8 cellular contexts compared by ENCODE assay signal in the genomic region with DNA sequence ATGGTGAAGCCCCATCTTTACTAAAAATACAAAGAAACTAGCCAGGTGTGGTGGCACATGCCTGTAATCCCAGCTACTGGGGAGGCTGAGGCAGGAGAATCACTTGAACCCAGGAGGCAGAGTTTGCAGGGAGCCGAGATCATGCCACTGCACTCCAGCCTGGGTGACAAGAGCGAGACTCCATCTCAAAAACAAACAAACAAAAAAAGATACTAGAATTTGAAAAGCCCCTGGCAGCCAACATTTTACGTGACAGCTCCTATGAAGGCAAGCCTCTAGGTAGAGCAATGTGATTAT.
DNase-seq lines count a peak whose midpoint lies in the region; TF ChIP-seq lines count a peak whose summit lies in the region.
"Not testable (repeated sequence)": the region's sequence is repeated elsewhere in the genome, so short reads cannot be mapped to it uniquely, and the experiment has no call there.

No MANE protein-coding gene starts in this region.

- H4K20me1 ChIP-seq in OCI-LY1 (ENCODE audit: insufficient read depth, low read length), result not testable (repeated sequence)

- 79 to 85% methylated on average over 2 of the region's 3 CpGs for WGBS in mesodermal cell (ENCODE audit: insufficient coverage in 2 of 2), 2 experiments

- not testable (repeated sequence) for H3K79me2 ChIP-seq in OCI-LY1 (ENCODE audit: insufficient read depth, low read length)

- POLR2A ChIA-PET in HEK293 (lab: Yijun Ruan, JAX), result not testable (repeated sequence)

- peak overlapping the region; percentile 13; the same call in 1 of the 2 replicates for H3K4me2 ChIP-seq in OCI-LY1 (ENCODE audit: low read length)

- H3K27me3 ChIP-seq in OCI-LY1 (ENCODE audit: insufficient read depth, low read length); endocrine pancreas (ENCODE audit: control insufficient read depth, insufficient read depth, low read length); cardiac muscle cell; vagina: not testable (repeated sequence)

- TF ChIP-seq POLR2A in vagina (IDR thresholded peaks at IDR 0.05), result not testable (repeated sequence)

- H3K27ac Mint-ChIP-seq in stimulated activated naive CD8-positive, alpha-beta T cell treated with anti-CD3 and anti-CD28 coated beads, Interleukin-15, Interleukin-2, amounts not matched to agents 100 ng/mL and 50 ng/mL, for 24 hours, result peak overlapping the region; percentile 2

- H2AFZ ChIP-seq in OCI-LY1 (ENCODE audit: low read length), result not testable (repeated sequence)

- H3K4me1 ChIP-seq in HEK293 (ENCODE audit: control insufficient read depth, insufficient read depth, low read length) (peaks cover 25% of the 10 kb centered on the region), OCI-LY1 (ENCODE audit: insufficient read depth, low read length, severe bottlenecking) (peaks cover 59% of the 10 kb centered on the region), endocrine pancreas (ENCODE audit: control insufficient read depth, insufficient read depth, low read length) (peaks cover 36% of the 10 kb centered on the region), cardiac muscle cell (ENCODE audit: low read depth) (peaks cover 44% of the 10 kb centered on the region), vagina (peaks cover 50% of the 10 kb centered on the region)
- not testable (repeated sequence) for H3K4me1 ChIP-seq in mesodermal cell (ENCODE audit: control insufficient read depth, insufficient read depth, low read length, poor library complexity, severe bottlenecking)

- intact Hi-C loops in vagina (cut with DNase I), result not testable (repeated sequence)

- H3K9me2 ChIP-seq in OCI-LY1 (ENCODE audit: low read depth, low read length), result not testable (repeated sequence)

- not testable (repeated sequence) for H3K27ac ChIP-seq in HEK293 (ENCODE audit: extremely low read depth, low read depth, low read length)
- H3K27ac ChIP-seq in OCI-LY1 (ENCODE audit: low read depth, low read length, poor library complexity, severe bottlenecking) (peak overlapping the region; percentile 98), angular gyrus (ENCODE audit: low read depth, low read length) (peak overlapping the region; percentile 35), cardiac muscle cell (peak overlapping the region; percentile 83), mesodermal cell (ENCODE audit: low read depth, low read length, severe bottlenecking) (peak overlapping the region; percentile 6), vagina (peak overlapping the region; percentile 40)

- not testable (repeated sequence) for H3K4me3 ChIP-seq in HEK293 (ENCODE audit: low read depth, low read length); OCI-LY1 (ENCODE audit: low read depth, low read length, poor library complexity, severe bottlenecking); cardiac muscle cell; mesodermal cell (ENCODE audit: extremely low read depth, insufficient read depth, low read length, poor library complexity, severe bottlenecking); vagina
- H3K4me3 ChIP-seq in endocrine pancreas (ENCODE audit: control insufficient read depth, insufficient read depth, low read length), result peak overlapping the region; percentile 43

- TF ChIP-seq CTCF in HEK293 (tag by site-specific recombination; IDR thresholded peaks at IDR 0.05); OCI-LY1 (IDR thresholded peaks at IDR 0.05; ENCODE audit: low read length); cardiac muscle cell (IDR thresholded peaks at IDR 0.05; ENCODE audit: low read depth, low read length); vagina (IDR thresholded peaks at IDR 0.05): not testable (repeated sequence)

- H3F3A ChIP-seq in OCI-LY1 (ENCODE audit: insufficient read depth, low read length), result not testable (repeated sequence)

- CTCF ChIA-PET in HEK293 (lab: Yijun Ruan, JAX), result interaction anchor here (1.4 kb wide), 1 partner anchor 8 kb away, joined by 3 read pairs; no protein-coding TSS in a partner anchor

- peaks cover 32% of the 10 kb centered on the region for H3K4me1 Mint-ChIP-seq in stimulated activated naive CD8-positive, alpha-beta T cell treated with anti-CD3 and anti-CD28 coated beads, Interleukin-15, Interleukin-2, amounts not matched to agents 100 ng/mL and 50 ng/mL, for 24 hours (ENCODE audit: low read depth)

- not testable (repeated sequence) for DNase-seq in cardiac muscle cell (ENCODE audit: low read depth in 1 of 2, low spot score in 1 of 2); vagina (ENCODE audit: extremely low spot score in 2 of 2)

- H3K36me3 Mint-ChIP-seq in stimulated activated naive CD8-positive, alpha-beta T cell treated with anti-CD3 and anti-CD28 coated beads, Interleukin-15, Interleukin-2, amounts not matched to agents 100 ng/mL and 50 ng/mL, for 24 hours (ENCODE audit: low read depth), result not testable (repeated sequence)

- H3K27me3 Mint-ChIP-seq in stimulated activated naive CD8-positive, alpha-beta T cell treated with anti-CD3 and anti-CD28 coated beads, Interleukin-15, Interleukin-2, amounts not matched to agents 100 ng/mL and 50 ng/mL, for 24 hours, result not testable (repeated sequence)

- peak overlapping the region; percentile 0; the same call in 1 of the 2 replicates for H3K9ac ChIP-seq in OCI-LY1 (ENCODE audit: low read length)
- not testable (repeated sequence) for H3K9ac ChIP-seq in endocrine pancreas (ENCODE audit: control insufficient read depth, insufficient read depth, low read length)

- H3K4me3 Mint-ChIP-seq in stimulated activated naive CD8-positive, alpha-beta T cell treated with anti-CD3 and anti-CD28 coated beads, Interleukin-15, Interleukin-2, amounts not matched to agents 100 ng/mL and 50 ng/mL, for 24 hours, result not testable (repeated sequence)

- H3K9me3 ChIP-seq in HEK293 (ENCODE audit: control insufficient read depth, insufficient read depth, low read depth, low read length); OCI-LY1 (ENCODE audit: low read length); endocrine pancreas (ENCODE audit: control insufficient read depth, low read length); cardiac muscle cell (ENCODE audit: low read depth); mesodermal cell (ENCODE audit: control insufficient read depth, low read length); vagina: not testable (repeated sequence)

- not testable (repeated sequence) for H3K36me3 ChIP-seq in HEK293 (ENCODE audit: control insufficient read depth in 2 of 2, insufficient read depth in 1 of 2, low read length in 2 of 2); OCI-LY1 (ENCODE audit: insufficient read depth, low read length); endocrine pancreas (ENCODE audit: control insufficient read depth, insufficient read depth, low read length); cardiac muscle cell; mesodermal cell (ENCODE audit: control insufficient read depth, insufficient read depth, low read length); vagina

- H3K9me3 Mint-ChIP-seq in stimulated activated naive CD8-positive, alpha-beta T cell treated with anti-CD3 and anti-CD28 coated beads, Interleukin-15, Interleukin-2, amounts not matched to agents 100 ng/mL and 50 ng/mL, for 24 hours, result not testable (repeated sequence)

TF ChIP-seq in HEK293, 187 proteins besides CTCF, POLR2A, EP300 and RAD21:
- peak; percentile 25; the same call in 1 of the 2 replicates for TF ChIP-seq OSR2 (tag by site-specific recombination; IDR thresholded peaks at IDR 0.05)
- TF ChIP-seq ZBTB17 (tag by site-specific recombination; IDR thresholded peaks at IDR 0.05), result 0 out of 2 replicates have a peak, but pooled peaks have one; percentile 50
